1 cellular context compared by ENCODE assay signal in genomic region chr12:50566066-50566465, GRCh38.
TF ChIP-seq lines count a peak whose summit lies in the region.

No MANE protein-coding gene starts in this region.

TF ChIP-seq in GM23338, 12 proteins besides CTCF, POLR2A, EP300 and RAD21 (continued from another document):
- no peak for TF ChIP-seq ZNF462 (CRISPR knock-in tag; IDR thresholded peaks at IDR 0.05)
